Comparison of ENCODE assay signal across 1 cellular context in genomic region chr1:975896-976683, GRCh38.
A peak's percentile ranks its signal among the peaks of the same experiment; 100 is the strongest.
TF ChIP-seq lines count a peak whose summit lies in the region.

No MANE protein-coding gene starts in this region.

TF ChIP-seq in HEK293, 187 proteins besides CTCF, POLR2A, EP300 and RAD21 (continued from another document and continues in another):
- no peak for TF ChIP-seq INSM2 (tag by site-specific recombination; IDR thresholded peaks at IDR 0.05)
- TF ChIP-seq ZNF175 (tag by site-specific recombination; IDR thresholded peaks at IDR 0.05): no peak
- TF ChIP-seq ZNF747 (tag by site-specific recombination; IDR thresholded peaks at IDR 0.05): no peak
- TF ChIP-seq ZFHX2 (tag by site-specific recombination; conservative IDR thresholded peaks at IDR 0.05): peak; percentile 57; the same call in 1 of the 2 replicates
- TF ChIP-seq EGR2 (tag by site-specific recombination; IDR thresholded peaks at IDR 0.05; ENCODE audit: low read depth): peak; percentile 28; the same call in 1 of the 2 replicates
- no peak for TF ChIP-seq ATF2 (tag by site-specific recombination; IDR thresholded peaks at IDR 0.05; ENCODE audit: low read depth)
- TF ChIP-seq PATZ1 (tag by site-specific recombination; IDR thresholded peaks at IDR 0.05): peak; percentile 91
- no peak for TF ChIP-seq ZNF211 (tag by site-specific recombination; IDR thresholded peaks at IDR 0.05; ENCODE audit: low read depth)
- TF ChIP-seq SCRT1 (tag by site-specific recombination; IDR thresholded peaks at IDR 0.05; ENCODE audit: borderline replicate concordance): no peak
- TF ChIP-seq TRIM28 (IDR thresholded peaks at IDR 0.05; ENCODE audit: borderline replicate concordance, low read length): no peak
- TF ChIP-seq ZNF596 (tag by site-specific recombination; IDR thresholded peaks at IDR 0.05): no peak
- no peak for TF ChIP-seq FEZF1 (tag by site-specific recombination; IDR thresholded peaks at IDR 0.05)
- no peak for TF ChIP-seq HOXC10 (CRISPR knock-in tag; IDR thresholded peaks at IDR 0.05)
- no peak for TF ChIP-seq PRDM6 (tag by site-specific recombination; IDR thresholded peaks at IDR 0.05)
- TF ChIP-seq ZNF324 (tag by site-specific recombination; IDR thresholded peaks at IDR 0.05): no peak
- TF ChIP-seq ZFP69B (tag by site-specific recombination; IDR thresholded peaks at IDR 0.05): no peak
- no peak for TF ChIP-seq REST (tag by site-specific recombination; IDR thresholded peaks at IDR 0.05)
- no peak for TF ChIP-seq ZNF404 (tag by site-specific recombination; IDR thresholded peaks at IDR 0.05)
- peak; percentile 39; the same call in 1 of the 2 replicates for TF ChIP-seq ZNF76 (tag by site-specific recombination; IDR thresholded peaks at IDR 0.05; ENCODE audit: borderline replicate concordance, low read depth)
- TF ChIP-seq AEBP2 (tag by site-specific recombination; IDR thresholded peaks at IDR 0.05; ENCODE audit: borderline replicate concordance): no peak
- no peak for TF ChIP-seq ZNF707 (tag by site-specific recombination; IDR thresholded peaks at IDR 0.05)
- no peak for TF ChIP-seq ZNF114 (tag by site-specific recombination; IDR thresholded peaks at IDR 0.05)
- TF ChIP-seq KLF10 (tag by site-specific recombination; IDR thresholded peaks at IDR 0.05): peak; percentile 41; the same call in 1 of the 2 replicates
- no peak for TF ChIP-seq MZF1 (tag by site-specific recombination; IDR thresholded peaks at IDR 0.05; ENCODE audit: borderline replicate concordance)
- no peak for TF ChIP-seq REPIN1 (tag by site-specific recombination; IDR thresholded peaks at IDR 0.05; ENCODE audit: low read depth)
- TF ChIP-seq GLI2 (tag by site-specific recombination; IDR thresholded peaks at IDR 0.05; ENCODE audit: borderline replicate concordance, low read depth): no peak
- no peak for TF ChIP-seq ZNF416 (tag by site-specific recombination; IDR thresholded peaks at IDR 0.05)
- no peak for TF ChIP-seq ZNF473 (tag by site-specific recombination; IDR thresholded peaks at IDR 0.05)
- no peak for TF ChIP-seq SALL2 (tag by site-specific recombination; IDR thresholded peaks at IDR 0.05; ENCODE audit: borderline replicate concordance)
- no peak for TF ChIP-seq ZNF18 (tag by site-specific recombination; IDR thresholded peaks at IDR 0.05)
- TF ChIP-seq ZNF157 (tag by site-specific recombination; IDR thresholded peaks at IDR 0.05): no peak
- no peak for TF ChIP-seq ZNF223 (tag by site-specific recombination; IDR thresholded peaks at IDR 0.05)
- TF ChIP-seq ZNF510 (tag by site-specific recombination; IDR thresholded peaks at IDR 0.05; ENCODE audit: insufficient replicate concordance): no peak
- TF ChIP-seq ZNF19 (tag by site-specific recombination; IDR thresholded peaks at IDR 0.05; ENCODE audit: low read depth): no peak
- TF ChIP-seq ZNF704 (tag by site-specific recombination; IDR thresholded peaks at IDR 0.05): no peak
- TF ChIP-seq ZNF843 (tag by site-specific recombination; IDR thresholded peaks at IDR 0.05): peak; percentile 48; the same call in 1 of the 2 replicates
- TF ChIP-seq YY1 (tag by site-specific recombination; IDR thresholded peaks at IDR 0.05): no peak
- TF ChIP-seq ZNF529 (tag by site-specific recombination; IDR thresholded peaks at IDR 0.05; ENCODE audit: insufficient replicate concordance): no peak
- TF ChIP-seq ZNF600 (tag by site-specific recombination; IDR thresholded peaks at IDR 0.05): peak; percentile 96
- TF ChIP-seq ZNF677 (tag by site-specific recombination; IDR thresholded peaks at IDR 0.05): no peak
- TF ChIP-seq ZNF785 (tag by site-specific recombination; IDR thresholded peaks at IDR 0.05): no peak
- no peak for TF ChIP-seq ELK4 (IDR thresholded peaks at IDR 0.05; ENCODE audit: borderline replicate concordance, low read depth, low read length)
- peak; percentile 66 for TF ChIP-seq SCRT2 (tag by site-specific recombination; IDR thresholded peaks at IDR 0.05)
- TF ChIP-seq KLF9 (tag by site-specific recombination; IDR thresholded peaks at IDR 0.05; ENCODE audit: low read depth): peak; percentile 70
- no peak for TF ChIP-seq ZNF488 (tag by site-specific recombination; IDR thresholded peaks at IDR 0.05)
- TF ChIP-seq ZNF561 (tag by site-specific recombination; IDR thresholded peaks at IDR 0.05; ENCODE audit: borderline replicate concordance): no peak
- TF ChIP-seq ZBTB26 (tag by site-specific recombination; optimal IDR thresholded peaks at IDR 0.05): peak; percentile 27
- TF ChIP-seq KLF16 (tag by site-specific recombination; IDR thresholded peaks at IDR 0.05): no peak
